In genomic region chr4:72701987-72702819, GRCh38 we compare ENCODE assay signal across 8 cellular contexts.
A peak's percentile ranks its signal among the peaks of the same experiment; 100 is the strongest.
DNase-seq lines count a peak whose midpoint lies in the region; ATAC-seq and TF ChIP-seq lines count a peak whose summit lies in the region.

No MANE protein-coding gene starts in this region.

- intact Hi-C loops in dendritic cell treated with granulocyte-macrophage colony-stimulating factor and Interleukin-4, amounts not matched to agents 40 ng/mL and 50 ng/mL, for 4 days (cut with micrococcal nuclease), result loop anchor here (2.0 kb wide), 1 partner anchor 319 kb away; no protein-coding TSS in a partner anchor

- TF ChIP-seq EP300 in upper lobe of left lung (IDR thresholded peaks at IDR 0.05), result no peak

- in situ Hi-C loops in KBM-7 (cut with MboI; ENCODE audit: low pct_unique_long_range_greater_than_20kb, low sequenced_read_pairs) (no loop called here), SK-MEL-5 (cut with HindIII; ENCODE audit: low pct_unique_long_range_greater_than_20kb, low sequenced_read_pairs) (no loop called here)

- H3K9me3 ChIP-seq in upper lobe of left lung, result no peaks in the 10 kb centered on the region

- H3K9me3 Mint-ChIP-seq in activated CD8-positive, alpha-beta memory T cell treated with anti-CD3 and anti-CD28 coated beads, Interleukin-2, amount 10 ng/mL, durations not matched to agents 7 days and 5 days (ENCODE audit: low read depth), result no peaks in the 10 kb centered on the region
- no peaks in the 10 kb centered on the region for H3K9me3 Mint-ChIP-seq in dendritic cell treated with granulocyte-macrophage colony-stimulating factor and Interleukin-4, amounts not matched to agents 40 ng/mL and 50 ng/mL, for 4 days
- no peaks in the 10 kb centered on the region for H3K9me3 Mint-ChIP-seq in memory B cell

- peak; percentile 45 for DNase-seq in activated CD8-positive, alpha-beta memory T cell treated with anti-CD3 and anti-CD28 coated beads, Interleukin-2, amount 10 ng/mL, durations not matched to agents 7 days and 5 days
- no peak for DNase-seq in activated CD8-positive, alpha-beta memory T cell treated with anti-CD3 and anti-CD28 coated beads, Interleukin-2, amount 50 U/mL, for 4 hours
- peak; percentile 60 for DNase-seq in KBM-7
- peak; percentile 60 for DNase-seq in SK-MEL-5 (ENCODE audit: low read depth, low spot score)
- DNase-seq in memory B cell (ENCODE audit: low spot score in 2 of 2), result peak in 1 of 2 donors; percentile 7
- no peak for DNase-seq in upper lobe of left lung

- 17 to 18% methylated on average over 7 of the region's 7 CpGs for WGBS in upper lobe of left lung, 2 donors

- H3K4me3 ChIP-seq in upper lobe of left lung, result peak overlapping the region in 3 of 4 donors; percentile 15 to 46 (median 41)

- TF ChIP-seq POLR2A in upper lobe of left lung (IDR thresholded peaks at IDR 0.05), result no peak

- peaks cover 0 to 3% (median 0%) of the 10 kb centered on the region in 4 donors for H3K4me1 ChIP-seq in upper lobe of left lung

- H3K27ac ChIP-seq in upper lobe of left lung, result no peak overlapping the region

- no peaks in the 10 kb centered on the region for H3K36me3 Mint-ChIP-seq in activated CD8-positive, alpha-beta memory T cell treated with anti-CD3 and anti-CD28 coated beads, Interleukin-2, amount 10 ng/mL, durations not matched to agents 7 days and 5 days
- H3K36me3 Mint-ChIP-seq in dendritic cell treated with granulocyte-macrophage colony-stimulating factor and Interleukin-4, amounts not matched to agents 40 ng/mL and 50 ng/mL, for 4 days (ENCODE audit: low read depth), result no peaks in the 10 kb centered on the region
- no peaks in the 10 kb centered on the region for H3K36me3 Mint-ChIP-seq in memory B cell

- no peak overlapping the region for H3K27ac Mint-ChIP-seq in activated CD8-positive, alpha-beta memory T cell treated with anti-CD3 and anti-CD28 coated beads, Interleukin-2, amount 10 ng/mL, durations not matched to agents 7 days and 5 days
- no peak overlapping the region for H3K27ac Mint-ChIP-seq in dendritic cell treated with granulocyte-macrophage colony-stimulating factor and Interleukin-4, amounts not matched to agents 40 ng/mL and 50 ng/mL, for 4 days
- H3K27ac Mint-ChIP-seq in memory B cell, result no peak overlapping the region

- no peaks in the 10 kb centered on the region for H3K36me3 ChIP-seq in upper lobe of left lung

- TF ChIP-seq CTCF in upper lobe of left lung (IDR thresholded peaks at IDR 0.05), result peak; percentile 21 to 63 (median 46)

- ATAC-seq in activated CD8-positive, alpha-beta memory T cell treated with anti-CD3 and anti-CD28 coated beads, Interleukin-2, amount 10 ng/mL, durations not matched to agents 7 days and 5 days, result peak; percentile 69
- ATAC-seq in GM21723 (IDR thresholded peaks at IDR 0.05; ENCODE audit: unreplicated experiment) (peak; percentile 90), memory B cell (ENCODE audit: low read depth) (no peak), upper lobe of left lung (ENCODE audit: low FRiP score in 2 of 2) (peak in 1 of 2 donors; percentile 80)

- H3K27me3 ChIP-seq in upper lobe of left lung, result no peaks in the 10 kb centered on the region

- peaks cover 6% of the 10 kb centered on the region for H3K27me3 Mint-ChIP-seq in activated CD8-positive, alpha-beta memory T cell treated with anti-CD3 and anti-CD28 coated beads, Interleukin-2, amount 10 ng/mL, durations not matched to agents 7 days and 5 days
- H3K27me3 Mint-ChIP-seq in dendritic cell treated with granulocyte-macrophage colony-stimulating factor and Interleukin-4, amounts not matched to agents 40 ng/mL and 50 ng/mL, for 4 days, result no peaks in the 10 kb centered on the region
- no peaks in the 10 kb centered on the region for H3K27me3 Mint-ChIP-seq in memory B cell

- H3K4me3 Mint-ChIP-seq in activated CD8-positive, alpha-beta memory T cell treated with anti-CD3 and anti-CD28 coated beads, Interleukin-2, amount 10 ng/mL, durations not matched to agents 7 days and 5 days, result peak overlapping the region; percentile 70
- peak overlapping the region; percentile 64 for H3K4me3 Mint-ChIP-seq in dendritic cell treated with granulocyte-macrophage colony-stimulating factor and Interleukin-4, amounts not matched to agents 40 ng/mL and 50 ng/mL, for 4 days
- H3K4me3 Mint-ChIP-seq in memory B cell, result peak overlapping the region; percentile 60

- H3K4me1 Mint-ChIP-seq in activated CD8-positive, alpha-beta memory T cell treated with anti-CD3 and anti-CD28 coated beads, Interleukin-2, amount 10 ng/mL, durations not matched to agents 7 days and 5 days, result peaks cover 3% of the 10 kb centered on the region
- no peaks in the 10 kb centered on the region for H3K4me1 Mint-ChIP-seq in dendritic cell treated with granulocyte-macrophage colony-stimulating factor and Interleukin-4, amounts not matched to agents 40 ng/mL and 50 ng/mL, for 4 days (ENCODE audit: low read depth)
- no peaks in the 10 kb centered on the region for H3K4me1 Mint-ChIP-seq in memory B cell

- CTCF ChIA-PET in activated CD8-positive, alpha-beta memory T cell treated with anti-CD3 and anti-CD28 coated beads, Interleukin-2, amount 10 ng/mL, durations not matched to agents 7 days and 5 days (lab: Charles Lee), result no interaction called here

Comparison
In these comparisons a context has a peak if more than half of its experiments do, and no peak if none do; other contexts are left out.
1. DNase-seq: peak in activated CD8-positive, alpha-beta memory T cell treated with anti-CD3 and anti-CD28 coated beads, Interleukin-2, amount 10 ng/mL, durations not matched to agents 7 days and 5 days (single experiment), KBM-7 (single experiment) and SK-MEL-5 (single experiment); none in activated CD8-positive, alpha-beta memory T cell treated with anti-CD3 and anti-CD28 coated beads, Interleukin-2, amount 50 U/mL, for 4 hours (single experiment) and upper lobe of left lung (0 of 2).
2. Peak in every context shown above with its lines, with median percentiles within 50 percentile points of each other: H3K4me3 Mint-ChIP-seq.